Comparison of ENCODE assay signal across 1 cellular context in genomic region chr4:151302432-151302831, GRCh38.
TF ChIP-seq lines count a peak whose summit lies in the region.

No MANE protein-coding gene starts in this region.

TF ChIP-seq in WTC11, 78 proteins besides CTCF, POLR2A, EP300 and RAD21 (continued from another document):
- TF ChIP-seq ZNF138 (CRISPR knock-in tag; conservative IDR thresholded peaks at IDR 0.05) (no peak), GABPB1 (CRISPR knock-in tag; IDR thresholded peaks at IDR 0.05) (no peak), ZSCAN18 (CRISPR knock-in tag; IDR thresholded peaks at IDR 0.05) (no peak), AR (CRISPR knock-in tag; IDR thresholded peaks at IDR 0.05) (no peak)
